ENCODE assay signal across 2 cellular contexts in the genomic region with DNA sequence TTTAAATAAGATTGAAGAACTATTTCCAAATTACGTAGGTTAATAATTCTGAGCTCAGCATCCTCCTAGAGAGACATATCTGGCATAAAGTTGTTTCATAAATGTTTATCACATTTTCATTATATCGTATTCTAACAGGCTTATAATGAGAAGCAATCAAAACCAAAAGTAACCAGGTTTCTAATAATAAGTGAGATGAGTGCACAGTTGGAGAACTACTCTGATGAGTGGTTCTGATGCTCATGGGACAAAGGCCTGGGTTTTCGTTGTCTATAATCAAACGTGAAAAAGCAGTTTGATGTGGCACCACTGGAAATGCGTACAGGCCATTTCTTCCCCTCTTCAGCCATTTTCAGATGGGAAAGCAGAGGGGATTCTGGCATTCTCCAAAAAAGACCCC.
TF ChIP-seq lines count a peak whose summit lies in the region.

No MANE protein-coding gene starts in this region.

TF ChIP-seq in K562, 482 proteins besides CTCF, POLR2A, EP300 and RAD21:
- no peak for TF ChIP-seq XRCC4 (IDR thresholded peaks at IDR 0.05; ENCODE audit: extremely low read depth, insufficient read depth, insufficient read length)
- TF ChIP-seq NR4A1 (CRISPR knock-in tag; IDR thresholded peaks at IDR 0.05) = no peak
- TF ChIP-seq NR4A1 (tag; IDR thresholded peaks at IDR 0.05) = peak; percentile 41; the same call in 1 of the 2 replicates

TF ChIP-seq in GM12891, 5 proteins besides CTCF, POLR2A, EP300 and RAD21:
- TF ChIP-seq POU2F2 (IDR thresholded peaks at IDR 0.05; ENCODE audit: low read depth, low read length) = no peak
